Comparison of ENCODE assay signal across 8 cellular contexts in genomic region chr4:119462733-119463132, GRCh38.
DNase-seq lines count a peak whose midpoint lies in the region; ATAC-seq and TF ChIP-seq lines count a peak whose summit lies in the region.
"Not testable (repeated sequence)": the region's sequence is repeated elsewhere in the genome, so short reads cannot be mapped to it uniquely, and the experiment has no call there.

No MANE protein-coding gene starts in this region.

- intact Hi-C loops in CD14-positive monocyte (cut with micrococcal nuclease) = not testable (repeated sequence)

- H3K79me2 ChIP-seq in MM.1S (ENCODE audit: low read length) = not testable (repeated sequence)

- peak overlapping the region in 1 of 7 donors; percentile 25 for H3K27ac Mint-ChIP-seq in CD14-positive monocyte
- peak overlapping the region; percentile 10 for H3K27ac Mint-ChIP-seq in T-helper 1 cell treated with Interleukin-12 subunit alpha and Interleukin-12 subunit beta and Interleukin-4 antibody, amounts not matched to agents 30 μg/mL and 1 μg/mL, for 36 hours
- peak overlapping the region; percentile 90 for H3K27ac Mint-ChIP-seq in activated T-cell treated with anti-CD3 and anti-CD28 coated beads, Interleukin-2, amount 50 U/mL, for 72 hours

- not testable (repeated sequence) for H3K4me2 ChIP-seq in MM.1S (ENCODE audit: low read depth, low read length)

- not testable (repeated sequence) for H3K4me3 ChIP-seq in MM.1S (ENCODE audit: low read length)

- not testable (repeated sequence) for H3K36me3 ChIP-seq in MM.1S (replicated peaks; ENCODE audit: insufficient read depth, low read length)

- not testable (repeated sequence) for DNase-seq in CD14-positive monocyte (ENCODE audit: low spot score)
- DNase-seq in MM.1S (peak; percentile 9), dermis microvascular lymphatic vessel endothelial cell (ENCODE audit: low read depth in 2 of 2) (peak; percentile 14 to 29), kidney tubule cell (ENCODE audit: low spot score) (peak; percentile 20)
- peak in 1 of 2 donors; percentile 34 for DNase-seq in activated T-cell treated with anti-CD3 and anti-CD28 coated beads, Interleukin-2, amount 50 U/mL, for 72 hours
- peak; percentile 31 for DNase-seq in stimulated activated CD4-positive, alpha-beta T cell treated with anti-CD3 and anti-CD28 coated beads, Interleukin-2, amount 100 ng/mL, for 4 hours (ENCODE audit: low read depth)

- not testable (repeated sequence) for H3K9me3 ChIP-seq in MM.1S (replicated peaks; ENCODE audit: insufficient read depth, low read length)

- H2AFZ ChIP-seq in MM.1S (ENCODE audit: low read length) = not testable (repeated sequence)

- not testable (repeated sequence) for H3K4me1 ChIP-seq in MM.1S (ENCODE audit: low read length)

- not testable (repeated sequence) for H3K9me3 Mint-ChIP-seq in CD14-positive monocyte; T-helper 1 cell treated with Interleukin-12 subunit alpha and Interleukin-12 subunit beta and Interleukin-4 antibody, amounts not matched to agents 30 μg/mL and 1 μg/mL, for 36 hours; activated T-cell treated with anti-CD3 and anti-CD28 coated beads, Interleukin-2, amount 50 U/mL, for 72 hours

- H3K9ac ChIP-seq in MM.1S (ENCODE audit: low read length) = not testable (repeated sequence)

- not testable (repeated sequence) for H3K4me1 Mint-ChIP-seq in CD14-positive monocyte; T-helper 1 cell treated with Interleukin-12 subunit alpha and Interleukin-12 subunit beta and Interleukin-4 antibody, amounts not matched to agents 30 μg/mL and 1 μg/mL, for 36 hours (ENCODE audit: low read depth); activated T-cell treated with anti-CD3 and anti-CD28 coated beads, Interleukin-2, amount 50 U/mL, for 72 hours (ENCODE audit: low read depth)

- H3K36me3 Mint-ChIP-seq in CD14-positive monocyte = peaks cover 27 to 37% of the 10 kb centered on the region in 2 donors
- peaks cover 22% of the 10 kb centered on the region for H3K36me3 Mint-ChIP-seq in T-helper 1 cell treated with Interleukin-12 subunit alpha and Interleukin-12 subunit beta and Interleukin-4 antibody, amounts not matched to agents 30 μg/mL and 1 μg/mL, for 36 hours (ENCODE audit: low read depth)
- not testable (repeated sequence) for H3K36me3 Mint-ChIP-seq in activated T-cell treated with anti-CD3 and anti-CD28 coated beads, Interleukin-2, amount 50 U/mL, for 72 hours (ENCODE audit: insufficient read depth in 2 of 2)

- H3F3A ChIP-seq in MM.1S (ENCODE audit: insufficient read depth, low read length) = not testable (repeated sequence)

- H3K27ac ChIP-seq in MM.1S (ENCODE audit: low read length) = not testable (repeated sequence)

- TF ChIP-seq CTCF in CD14-positive monocyte (IDR thresholded peaks at IDR 0.05) = peak; percentile 22
- peak; percentile 12; the same call in 1 of the 2 replicates for TF ChIP-seq CTCF in MM.1S (IDR thresholded peaks at IDR 0.05; ENCODE audit: low read length)

- H3K4me3 Mint-ChIP-seq in CD14-positive monocyte; T-helper 1 cell treated with Interleukin-12 subunit alpha and Interleukin-12 subunit beta and Interleukin-4 antibody, amounts not matched to agents 30 μg/mL and 1 μg/mL, for 36 hours; activated T-cell treated with anti-CD3 and anti-CD28 coated beads, Interleukin-2, amount 50 U/mL, for 72 hours: not testable (repeated sequence)

- not testable (repeated sequence) for H3K27me3 ChIP-seq in MM.1S (replicated peaks; ENCODE audit: insufficient read depth, low read length)

- not testable (repeated sequence) for H3K9me2 ChIP-seq in MM.1S (replicated peaks; ENCODE audit: insufficient read depth, low read length)

- peak; percentile 74 for ATAC-seq in GM18868 (IDR thresholded peaks at IDR 0.05; ENCODE audit: unreplicated experiment)
- ATAC-seq in activated T-cell treated with anti-CD3 and anti-CD28 coated beads, Interleukin-2, amount 50 U/mL, for 72 hours (replicated peaks in 1 of 2) = not testable (repeated sequence)

- not testable (repeated sequence) for H3K27me3 Mint-ChIP-seq in CD14-positive monocyte (ENCODE audit: low read depth in 3 of 3); T-helper 1 cell treated with Interleukin-12 subunit alpha and Interleukin-12 subunit beta and Interleukin-4 antibody, amounts not matched to agents 30 μg/mL and 1 μg/mL, for 36 hours (ENCODE audit: low read depth); activated T-cell treated with anti-CD3 and anti-CD28 coated beads, Interleukin-2, amount 50 U/mL, for 72 hours (ENCODE audit: low read depth)

- not testable (repeated sequence) for H4K20me1 ChIP-seq in MM.1S (ENCODE audit: insufficient read depth, low read length)
